In genomic region chr13:20521388-20521787, GRCh38 we compare ENCODE assay signal across 13 cellular contexts. TPM values are rescaled to one million over a fixed set of nuclear protein-coding genes. Genes with fewer than 3 reads are reported as not detected.
DNase-seq lines count a peak whose midpoint lies in the region; ATAC-seq and TF ChIP-seq lines count a peak whose summit lies in the region.
"Had no signal": no experiment of that assay in that cellular context is flagged by ENCODE, and none has a peak within 500 bp of the region (broad histone marks: within the 10 kb centered on the region; RNA-seq: fewer than 3 reads in every experiment).

No MANE protein-coding gene starts in this region.

- TF ChIP-seq CTCF in GM23338 (conservative IDR thresholded peaks at IDR 0.05; ENCODE audit: low read depth in 2 of 2): no peak

- H2AFZ ChIP-seq in GM23338 (peak overlapping the region; percentile 35; the same call in 1 of the 2 replicates), mesenchymal stem cell (ENCODE audit: low read depth, low read length) (no peak overlapping the region)

- H3K4me2 ChIP-seq in GM23338: no peak overlapping the region
- no peak overlapping the region for H3K4me2 ChIP-seq in mesenchymal stem cell (ENCODE audit: low read length, poor library complexity, severe bottlenecking)

- no peak overlapping the region for H3K27ac ChIP-seq in GM23338 (ENCODE audit: low read depth)
- H3K27ac ChIP-seq in caudate nucleus (ENCODE audit: low read depth, low read length): peak overlapping the region; percentile 28
- H3K27ac ChIP-seq in mesenchymal stem cell (ENCODE audit: low read length, poor library complexity, severe bottlenecking): peak overlapping the region; percentile 29

- H3K27me3 Mint-ChIP-seq in GM23338 (ENCODE audit: insufficient read depth, low read depth, poor library complexity): peaks cover 18% of the 10 kb centered on the region

- H3K9ac ChIP-seq in mesenchymal stem cell (ENCODE audit: low read length): no peak overlapping the region

- peak overlapping the region; percentile 83 for H2AK5ac ChIP-seq in mesenchymal stem cell (ENCODE audit: low read length, severe bottlenecking)

- H3K4me1 ChIP-seq in GM23338 (ENCODE audit: insufficient read depth): peaks cover 29% of the 10 kb centered on the region
- H3K4me1 ChIP-seq in mesenchymal stem cell (ENCODE audit: control insufficient read depth, insufficient read depth, low read depth, low read length): peaks cover 26% of the 10 kb centered on the region

- H3K4me3 ChIP-seq in GM23338: no peak overlapping the region
- H3K4me3 ChIP-seq in mesenchymal stem cell (ENCODE audit: insufficient read depth in 1 of 2, low read depth in 1 of 2, low read length in 2 of 2): no peak overlapping the region

- no peak overlapping the region for H2BK15ac ChIP-seq in mesenchymal stem cell (ENCODE audit: low read depth, poor library complexity, severe bottlenecking)

- no peaks in the 10 kb centered on the region for H3K79me2 ChIP-seq in GM23338 (replicated peaks; ENCODE audit: insufficient read depth)

- no peak overlapping the region for H4K8ac ChIP-seq in mesenchymal stem cell (ENCODE audit: low read length)

- H3K79me1 ChIP-seq in mesenchymal stem cell (replicated peaks; ENCODE audit: low read length, poor library complexity, severe bottlenecking): peaks cover 34% of the 10 kb centered on the region

- no peaks in the 10 kb centered on the region for H4K20me1 ChIP-seq in GM23338 (replicated peaks; ENCODE audit: insufficient read depth)

- no peak for ATAC-seq in GM23338
- no peak for ATAC-seq in GM21423 (IDR thresholded peaks at IDR 0.05; ENCODE audit: unreplicated experiment)
- ATAC-seq in HG03571 (IDR thresholded peaks at IDR 0.05; ENCODE audit: unreplicated experiment): no peak
- ATAC-seq in HG03095 (IDR thresholded peaks at IDR 0.05; ENCODE audit: unreplicated experiment): no peak
- ATAC-seq: Panc1 had no signal

- no peak overlapping the region for H2BK120ac ChIP-seq in mesenchymal stem cell (ENCODE audit: low read depth, low read length)

- H3F3A ChIP-seq in GM23338 (replicated peaks; ENCODE audit: low read depth): no peaks in the 10 kb centered on the region

- no peak overlapping the region for H3K18ac ChIP-seq in mesenchymal stem cell (ENCODE audit: low read depth in 1 of 2, low read length in 2 of 2)

- H3K27ac Mint-ChIP-seq in GM23338: no peak overlapping the region; the same call in 1 of the 2 replicates

- H3K9me2 ChIP-seq in GM23338 (ENCODE audit: insufficient read depth): 0 out of 2 replicates have a peak, but pooled peaks cover 2% of the 10 kb centered on the region

- no peaks in the 10 kb centered on the region; the same call in 2 of the 3 replicates for H3K36me3 Mint-ChIP-seq in GM23338 (ENCODE audit: low read depth)

- WGBS in mesenchymal stem cell: 100% methylated on average over 2 of the region's 2 CpGs

- DNase-seq in GM23338 (ENCODE audit: low spot score) (peak; percentile 16), MV-4-11 (lab: John Stamatoyannopoulos, UW) (peak; percentile 30), caudate nucleus (lab: John Stamatoyannopoulos, UW) (no peak), mesenchymal stem cell (no peak)
- DNase-seq: DMS53, NCI-H1930, NCI-H2171 treated with DMSO at 0.1 percent for 48 hours, NCI-H748 treated with DMSO at 0.1 percent for 48 hours had no signal

- H3K4me3 Mint-ChIP-seq in GM23338: no peak overlapping the region
- H3K4me3 Mint-ChIP-seq: CD14-positive monocyte had no signal

- no peaks in the 10 kb centered on the region; the same call in 2 of the 3 replicates for H3K9me3 Mint-ChIP-seq in GM23338
- H3K9me3 Mint-ChIP-seq: CD14-positive monocyte had no signal

- H2BK12ac ChIP-seq in mesenchymal stem cell (ENCODE audit: low read length in 2 of 2): no peak overlapping the region

- H3K4me1 Mint-ChIP-seq in GM23338: peaks cover 23% of the 10 kb centered on the region

- H3K9me3 ChIP-seq in mesenchymal stem cell (ENCODE audit: control insufficient read depth, low read length): no peaks in the 10 kb centered on the region

- no peak overlapping the region for H3K14ac ChIP-seq in mesenchymal stem cell (ENCODE audit: low read length in 2 of 2)

- H3K36me3 ChIP-seq in GM23338 (ENCODE audit: insufficient read depth): no peaks in the 10 kb centered on the region
- no peaks in the 10 kb centered on the region for H3K36me3 ChIP-seq in mesenchymal stem cell (ENCODE audit: control insufficient read depth in 1 of 2, insufficient read depth in 2 of 2, low read depth in 1 of 2, low read length in 2 of 2)

- H3K27me3 ChIP-seq in GM23338 (ENCODE audit: insufficient read depth): peaks cover 12% of the 10 kb centered on the region
- no peaks in the 10 kb centered on the region for H3K27me3 ChIP-seq in mesenchymal stem cell (ENCODE audit: control insufficient read depth in 1 of 2, insufficient read depth in 1 of 2, low read length in 2 of 2)

- no peak overlapping the region for H3K4ac ChIP-seq in mesenchymal stem cell (ENCODE audit: low read depth in 1 of 2, low read length in 2 of 2)

- H3K23ac ChIP-seq in mesenchymal stem cell (ENCODE audit: low read length in 2 of 2): no peak overlapping the region

- H2BK5ac ChIP-seq in mesenchymal stem cell (ENCODE audit: low read depth, low read length, poor library complexity, severe bottlenecking): no peak overlapping the region

- no peak overlapping the region for H4K91ac ChIP-seq in mesenchymal stem cell (ENCODE audit: low read length)

TF ChIP-seq in GM23338, 12 proteins besides CTCF, POLR2A, EP300 and RAD21:
- no peak for TF ChIP-seq ZNF331 (CRISPR knock-in tag; IDR thresholded peaks at IDR 0.05; ENCODE audit: low read depth)
- TF ChIP-seq POLR2AphosphoS5 (IDR thresholded peaks at IDR 0.05; ENCODE audit: low read depth): no peak
- TF ChIP-seq ZNF462 (CRISPR knock-in tag; IDR thresholded peaks at IDR 0.05): no peak

RNA-seq across cellular contexts. Expression of gene CRYL1, which starts 4.3 kb away (rescaled TPM):
- total RNA-seq in GM23338 (2014; rRNA removed; shearing (Covaris generic)): 2.6 and 5.0 TPM in 2 replicates
- polyA plus RNA-seq in GM23338 (2016; fragmentation: Nextera tagmentation; extraction: Ambion mirVana): 2.2 and 3.1 TPM in 2 replicates
- polyA plus RNA-seq in mesenchymal stem cell (2013, experiment 1 of 2): 5.0 TPM
- 4.7 TPM for polyA plus RNA-seq in mesenchymal stem cell (2013, experiment 2 of 2)

RNA-seq across cellular contexts. Expression of gene IFT88, which starts 45.6 kb away (rescaled TPM):
- 7.7 and 8.2 TPM in 2 replicates for total RNA-seq in GM23338 (2014; rRNA removed; shearing (Covaris generic))
- 5.8 and 8.7 TPM in 2 replicates for polyA plus RNA-seq in GM23338 (2016; fragmentation: Nextera tagmentation; extraction: Ambion mirVana)
- polyA plus RNA-seq in mesenchymal stem cell (2013, experiment 1 of 2): 7.2 TPM
- polyA plus RNA-seq in mesenchymal stem cell (2013, experiment 2 of 2): 7.1 TPM

Comparison
In these comparisons a context has a peak if more than half of its experiments do, and no peak if none do; other contexts are left out.
1. DNase-seq: peak in GM23338 (single experiment) and MV-4-11 (single experiment); none in caudate nucleus (0 of 61) and mesenchymal stem cell (single experiment).